In the genomic region with DNA sequence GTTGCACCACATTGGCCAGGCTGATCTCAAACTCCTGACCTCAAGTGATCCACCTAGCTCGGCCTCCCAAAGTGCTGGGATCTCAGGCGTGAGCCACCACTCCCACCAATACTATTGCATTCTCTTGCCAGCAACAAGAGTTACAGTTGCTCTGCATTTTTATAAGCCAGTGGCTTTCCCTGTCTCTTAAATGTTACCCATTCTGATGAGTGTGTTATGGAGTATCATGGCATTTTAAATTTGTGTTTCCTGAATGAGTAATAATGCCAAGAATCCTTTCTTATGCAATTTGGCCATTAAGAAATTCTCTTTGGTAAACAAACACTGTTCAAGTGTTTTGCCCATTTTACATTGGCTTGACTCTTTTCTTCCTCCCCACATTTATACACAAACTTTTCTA, we compare ENCODE assay signal across 1 cellular context.
TF ChIP-seq lines count a peak whose summit lies in the region.

No MANE protein-coding gene starts in this region.

TF ChIP-seq in K562, 482 proteins besides CTCF, POLR2A, EP300 and RAD21:
- TF ChIP-seq, protein P1, sequence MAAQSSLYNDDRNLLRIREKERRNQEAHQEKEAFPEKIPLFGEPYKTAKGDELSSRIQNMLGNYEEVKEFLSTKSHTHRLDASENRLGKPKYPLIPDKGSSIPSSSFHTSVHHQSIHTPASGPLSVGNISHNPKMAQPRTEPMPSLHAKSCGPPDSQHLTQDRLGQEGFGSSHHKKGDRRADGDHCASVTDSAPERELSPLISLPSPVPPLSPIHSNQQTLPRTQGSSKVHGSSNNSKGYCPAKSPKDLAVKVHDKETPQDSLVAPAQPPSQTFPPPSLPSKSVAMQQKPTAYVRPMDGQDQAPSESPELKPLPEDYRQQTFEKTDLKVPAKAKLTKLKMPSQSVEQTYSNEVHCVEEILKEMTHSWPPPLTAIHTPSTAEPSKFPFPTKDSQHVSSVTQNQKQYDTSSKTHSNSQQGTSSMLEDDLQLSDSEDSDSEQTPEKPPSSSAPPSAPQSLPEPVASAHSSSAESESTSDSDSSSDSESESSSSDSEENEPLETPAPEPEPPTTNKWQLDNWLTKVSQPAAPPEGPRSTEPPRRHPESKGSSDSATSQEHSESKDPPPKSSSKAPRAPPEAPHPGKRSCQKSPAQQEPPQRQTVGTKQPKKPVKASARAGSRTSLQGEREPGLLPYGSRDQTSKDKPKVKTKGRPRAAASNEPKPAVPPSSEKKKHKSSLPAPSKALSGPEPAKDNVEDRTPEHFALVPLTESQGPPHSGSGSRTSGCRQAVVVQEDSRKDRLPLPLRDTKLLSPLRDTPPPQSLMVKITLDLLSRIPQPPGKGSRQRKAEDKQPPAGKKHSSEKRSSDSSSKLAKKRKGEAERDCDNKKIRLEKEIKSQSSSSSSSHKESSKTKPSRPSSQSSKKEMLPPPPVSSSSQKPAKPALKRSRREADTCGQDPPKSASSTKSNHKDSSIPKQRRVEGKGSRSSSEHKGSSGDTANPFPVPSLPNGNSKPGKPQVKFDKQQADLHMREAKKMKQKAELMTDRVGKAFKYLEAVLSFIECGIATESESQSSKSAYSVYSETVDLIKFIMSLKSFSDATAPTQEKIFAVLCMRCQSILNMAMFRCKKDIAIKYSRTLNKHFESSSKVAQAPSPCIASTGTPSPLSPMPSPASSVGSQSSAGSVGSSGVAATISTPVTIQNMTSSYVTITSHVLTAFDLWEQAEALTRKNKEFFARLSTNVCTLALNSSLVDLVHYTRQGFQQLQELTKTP (IDR thresholded peaks at IDR 0.05; ENCODE audit: low read depth in 1 of 2, partially characterized antibody in 2 of 2) = peak in 1 of 2 experiments; percentile 52
